In genomic region chr7:29254663-29255062, GRCh38 we compare ENCODE assay signal across 13 cellular contexts.
DNase-seq lines count a peak whose midpoint lies in the region; ATAC-seq and TF ChIP-seq lines count a peak whose summit lies in the region.
"Had no signal": no experiment of that assay in that cellular context is flagged by ENCODE, and none has a peak within 500 bp of the region (broad histone marks: within the 10 kb centered on the region; RNA-seq: fewer than 3 reads in every experiment).

No MANE protein-coding gene starts in this region.

- no peaks in the 10 kb centered on the region for H3K79me2 ChIP-seq in GM23338 (replicated peaks; ENCODE audit: insufficient read depth)

- H3K27ac Mint-ChIP-seq in GM23338 (peak overlapping the region; percentile 56; the same call in 1 of the 2 replicates), nephron progenitor cell (peak overlapping the region; percentile 49), endothelial cell (ENCODE audit: unreplicated experiment) (no peak overlapping the region)
- H3K27ac Mint-ChIP-seq in activated T-helper 17 cell treated with anti-CD3 and anti-CD28 coated beads, Interleukin-2, amount 50 U/mL, for 72 hours: no peak overlapping the region
- H3K27ac Mint-ChIP-seq: activated naive CD4-positive, alpha-beta T cell treated with anti-CD3 and anti-CD28 coated beads for 36 hours had no signal

- TF ChIP-seq CTCF in GM23338 (conservative IDR thresholded peaks at IDR 0.05; ENCODE audit: low read depth in 2 of 2) (no peak), epithelial cell of esophagus (IDR thresholded peaks at IDR 0.05; ENCODE audit: insufficient read depth, low read depth, low read length, missing control alignments) (no peak), nephron progenitor cell (IDR thresholded peaks at IDR 0.05) (no peak), endothelial cell (IDR thresholded peaks at IDR 0.05; ENCODE audit: unreplicated experiment) (no peak)

- H3K36me3 ChIP-seq in GM23338 (ENCODE audit: insufficient read depth): no peaks in the 10 kb centered on the region
- H3K36me3 ChIP-seq: stomach, vagina had no signal

- peaks cover 5% of the 10 kb centered on the region for H3K4me1 Mint-ChIP-seq in GM23338
- H3K4me1 Mint-ChIP-seq in nephron progenitor cell: peaks cover 22% of the 10 kb centered on the region
- H3K4me1 Mint-ChIP-seq in endothelial cell (ENCODE audit: unreplicated experiment): no peaks in the 10 kb centered on the region
- H3K4me1 Mint-ChIP-seq in activated T-helper 17 cell treated with anti-CD3 and anti-CD28 coated beads, Interleukin-2, amount 50 U/mL, for 72 hours: no peaks in the 10 kb centered on the region

- H3K27me3 Mint-ChIP-seq in GM23338 (ENCODE audit: insufficient read depth, low read depth, poor library complexity) (peaks cover 7% of the 10 kb centered on the region), nephron progenitor cell (ENCODE audit: low read depth, poor library complexity) (no peaks in the 10 kb centered on the region), endothelial cell (ENCODE audit: unreplicated experiment) (peaks cover 5% of the 10 kb centered on the region)
- H3K27me3 Mint-ChIP-seq in activated T-helper 17 cell treated with anti-CD3 and anti-CD28 coated beads, Interleukin-2, amount 50 U/mL, for 72 hours: no peaks in the 10 kb centered on the region

- no peaks in the 10 kb centered on the region for H3F3A ChIP-seq in GM23338 (replicated peaks; ENCODE audit: low read depth)

- no peaks in the 10 kb centered on the region for H3K36me3 Mint-ChIP-seq in GM23338 (ENCODE audit: low read depth)
- peaks cover 7% of the 10 kb centered on the region for H3K36me3 Mint-ChIP-seq in nephron progenitor cell (ENCODE audit: low read depth)
- no peaks in the 10 kb centered on the region for H3K36me3 Mint-ChIP-seq in endothelial cell (ENCODE audit: low read depth, unreplicated experiment)
- H3K36me3 Mint-ChIP-seq in activated T-helper 17 cell treated with anti-CD3 and anti-CD28 coated beads, Interleukin-2, amount 50 U/mL, for 72 hours (ENCODE audit: low read depth): no peaks in the 10 kb centered on the region

- H3K4me2 ChIP-seq in GM23338: no peak overlapping the region

- DNase-seq in GM23338 (ENCODE audit: low spot score): peak; percentile 77
- DNase-seq in OCI-M1 (lab: John Stamatoyannopoulos, UW): peak; percentile 6
- DNase-seq in epithelial cell of esophagus (ENCODE audit: low read depth): peak; percentile 30
- DNase-seq in nephron progenitor cell: no peak
- no peak for DNase-seq in NCI-H146 (lab: John Stamatoyannopoulos, UW)
- no peak for DNase-seq in endothelial cell (ENCODE audit: low spot score)
- DNase-seq: activated naive CD4-positive, alpha-beta T cell treated with anti-CD3 and anti-CD28 coated beads for 36 hours; C1 segment of cervical spinal cord; NCI-H1436; NCI-H446; stomach had no signal

- no peaks in the 10 kb centered on the region for H3K4me1 ChIP-seq in GM23338 (ENCODE audit: insufficient read depth)

- H3K4me3 ChIP-seq in GM23338 (no peak overlapping the region), epithelial cell of esophagus (ENCODE audit: low read length) (no peak overlapping the region)
- H3K4me3 ChIP-seq: stomach, vagina had no signal

- ATAC-seq in GM23338: peak; percentile 94
- ATAC-seq in activated T-helper 17 cell treated with anti-CD3 and anti-CD28 coated beads, Interleukin-2, amount 50 U/mL, for 72 hours (replicated peaks): no peak

- no peak overlapping the region for H3K4me3 Mint-ChIP-seq in GM23338
- peak overlapping the region; percentile 2 for H3K4me3 Mint-ChIP-seq in nephron progenitor cell
- H3K4me3 Mint-ChIP-seq in endothelial cell (ENCODE audit: unreplicated experiment): no peak overlapping the region
- H3K4me3 Mint-ChIP-seq in activated T-helper 17 cell treated with anti-CD3 and anti-CD28 coated beads, Interleukin-2, amount 50 U/mL, for 72 hours: no peak overlapping the region
- H3K4me3 Mint-ChIP-seq: activated naive CD4-positive, alpha-beta T cell treated with anti-CD3 and anti-CD28 coated beads for 36 hours had no signal

- no peak overlapping the region for H3K27ac ChIP-seq in GM23338 (ENCODE audit: low read depth)
- H3K27ac ChIP-seq: vagina had no signal

- no peaks in the 10 kb centered on the region for H3K27me3 ChIP-seq in GM23338 (ENCODE audit: insufficient read depth)
- H3K27me3 ChIP-seq: stomach, vagina had no signal

- no peaks in the 10 kb centered on the region for H3K9me2 ChIP-seq in GM23338 (ENCODE audit: insufficient read depth)

- H3K9me3 Mint-ChIP-seq in GM23338: no peaks in the 10 kb centered on the region
- no peaks in the 10 kb centered on the region for H3K9me3 Mint-ChIP-seq in nephron progenitor cell
- H3K9me3 Mint-ChIP-seq in endothelial cell (ENCODE audit: unreplicated experiment): no peaks in the 10 kb centered on the region
- H3K9me3 Mint-ChIP-seq in activated T-helper 17 cell treated with anti-CD3 and anti-CD28 coated beads, Interleukin-2, amount 50 U/mL, for 72 hours: no peaks in the 10 kb centered on the region
- H3K9me3 Mint-ChIP-seq: activated naive CD4-positive, alpha-beta T cell treated with anti-CD3 and anti-CD28 coated beads for 36 hours had no signal

- no peak overlapping the region for H2AFZ ChIP-seq in GM23338

- no peaks in the 10 kb centered on the region; the same call in 1 of the 2 replicates for H4K20me1 ChIP-seq in GM23338 (replicated peaks; ENCODE audit: insufficient read depth)

TF ChIP-seq in GM23338, 12 proteins besides CTCF, POLR2A, EP300 and RAD21:
- TF ChIP-seq CREB1 (CRISPR knock-in tag; IDR thresholded peaks at IDR 0.05; ENCODE audit: low read depth): no peak
- TF ChIP-seq REST (IDR thresholded peaks at IDR 0.05; ENCODE audit: unreplicated experiment): no peak
- TF ChIP-seq STAT1 (IDR thresholded peaks at IDR 0.05; ENCODE audit: unreplicated experiment): no peak
- TF ChIP-seq ZNF114 (CRISPR knock-in tag; IDR thresholded peaks at IDR 0.05): no peak
- no peak for TF ChIP-seq EZH2phosphoT487 (IDR thresholded peaks at IDR 0.05; ENCODE audit: unreplicated experiment)
- no peak for TF ChIP-seq JUNB (IDR thresholded peaks at IDR 0.05; ENCODE audit: unreplicated experiment)
- no peak for TF ChIP-seq EZH2 (IDR thresholded peaks at IDR 0.05; ENCODE audit: low read depth, unreplicated experiment)
- no peak for TF ChIP-seq NANOG (IDR thresholded peaks at IDR 0.05; ENCODE audit: borderline replicate concordance)
- TF ChIP-seq, protein P1, sequence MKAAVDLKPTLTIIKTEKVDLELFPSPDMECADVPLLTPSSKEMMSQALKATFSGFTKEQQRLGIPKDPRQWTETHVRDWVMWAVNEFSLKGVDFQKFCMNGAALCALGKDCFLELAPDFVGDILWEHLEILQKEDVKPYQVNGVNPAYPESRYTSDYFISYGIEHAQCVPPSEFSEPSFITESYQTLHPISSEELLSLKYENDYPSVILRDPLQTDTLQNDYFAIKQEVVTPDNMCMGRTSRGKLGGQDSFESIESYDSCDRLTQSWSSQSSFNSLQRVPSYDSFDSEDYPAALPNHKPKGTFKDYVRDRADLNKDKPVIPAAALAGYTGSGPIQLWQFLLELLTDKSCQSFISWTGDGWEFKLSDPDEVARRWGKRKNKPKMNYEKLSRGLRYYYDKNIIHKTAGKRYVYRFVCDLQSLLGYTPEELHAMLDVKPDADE (IDR thresholded peaks at IDR 0.05): no peak

Comparison
In these comparisons a context has a peak if more than half of its experiments do, and no peak if none do; other contexts are left out.
1. DNase-seq: peak in GM23338 (single experiment), OCI-M1 (single experiment) and epithelial cell of esophagus (single experiment); none in nephron progenitor cell (single experiment), NCI-H146 (single experiment) and endothelial cell (single experiment).
2. H3K27ac Mint-ChIP-seq: peak in GM23338 (single experiment) and nephron progenitor cell (single experiment); none in endothelial cell (single experiment) and activated T-helper 17 cell treated with anti-CD3 and anti-CD28 coated beads, Interleukin-2, amount 50 U/mL, for 72 hours (single experiment).